ENCODE assay signal across 38 cellular contexts in genomic region chr14:95787941-95788340, GRCh38.
"Had no signal": no experiment of that assay in that cellular context is flagged by ENCODE, and none has a peak within 500 bp of the region (broad histone marks: within the 10 kb centered on the region; RNA-seq: fewer than 3 reads in every experiment).

No MANE protein-coding gene starts in this region.

- H3K9me3 Mint-ChIP-seq: activated naive CD4-positive, alpha-beta T cell treated with anti-CD3 and anti-CD28 coated beads for 36 hours; activated naive CD4-positive, alpha-beta T cell treated with anti-CD3 and anti-CD28 coated beads, Interleukin-2, amount 10 ng/mL, durations not matched to agents 7 days and 5 days; activated naive CD4-positive, alpha-beta T cell treated with anti-CD3 and anti-CD28 coated beads, Interleukin-2, amount 50 U/mL, for 24 hours; activated naive CD4-positive, alpha-beta T cell treated with anti-CD3 and anti-CD28 coated beads, Interleukin-2, amount 50 U/mL, for 72 hours; activated naive CD8-positive, alpha-beta T cell treated with anti-CD3 and anti-CD28 coated beads for 36 hours; activated naive CD8-positive, alpha-beta T cell treated with anti-CD3 and anti-CD28 coated beads, Interleukin-2, amount 10 ng/mL, durations not matched to agents 7 days and 5 days; activated naive CD8-positive, alpha-beta T cell treated with anti-CD3 and anti-CD28 coated beads, Interleukin-2, amount 50 U/mL, for 24 hours; activated T-cell treated with anti-CD3 and anti-CD28 coated beads, Interleukin-2, amount 50 U/mL, for 24 hours; activated T-cell treated with anti-CD3 and anti-CD28 coated beads, Interleukin-2, amount 50 U/mL, for 4 hours; activated T-cell treated with anti-CD3 and anti-CD28 coated beads, Interleukin-2, amount 50 U/mL, for 72 hours; activated T-helper 1 cell treated with anti-CD3 and anti-CD28 coated beads, Interleukin-12 subunit alpha, Interleukin-12 subunit beta, Interleukin-2, Interleukin-4 antibody, amounts not matched to agents 30 ng/mL and 10 ng/mL and 1 ng/mL, durations not matched to agents 14 hours and 24 hours and 36 hours; activated T-helper 2 cell treated with anti-CD3 and anti-CD28 coated beads, Interferon-gamma antibody, Interleukin-2, Interleukin-4, amounts not matched to agents 10 μg/mL and 5 μg/mL and 100 μg/mL, durations not matched to agents 14 hours and 24 hours and 36 hours; brain; central memory CD8-positive, alpha-beta T cell had no signal

- ATAC-seq: activated naive CD4-positive, alpha-beta T cell treated with anti-CD3 and anti-CD28 coated beads, Interleukin-2, amount 50 U/mL, for 72 hours; activated naive CD8-positive, alpha-beta T cell treated with anti-CD3 and anti-CD28 coated beads, Interleukin-2, amount 50 U/mL, for 24 hours; activated T-cell treated with anti-CD3 and anti-CD28 coated beads, Interleukin-2, amount 50 U/mL, for 4 hours; activated T-cell treated with anti-CD3 and anti-CD28 coated beads, Interleukin-2, amount 50 U/mL, for 72 hours; activated T-helper 17 cell treated with anti-CD3 and anti-CD28 coated beads, Interleukin-2, amount 50 U/mL, for 72 hours; body of pancreas had no signal

- DNase-seq: activated effector memory CD4-positive, alpha-beta T cell treated with anti-CD3 and anti-CD28 coated beads, Interleukin-2, amount 50 U/mL, for 16 hours; activated effector memory CD4-positive, alpha-beta T cell treated with Interleukin-2 at 50 U/mL for 16 hours; activated gamma-delta T cell; activated gamma-delta T cell treated with Interleukin-2 at 50 U/mL for 16 hours; activated naive CD4-positive, alpha-beta T cell; activated naive CD4-positive, alpha-beta T cell treated with anti-CD3 and anti-CD28 coated beads for 36 hours; activated naive CD4-positive, alpha-beta T cell treated with anti-CD3 and anti-CD28 coated beads, Interleukin-2, amount 10 ng/mL, durations not matched to agents 7 days and 5 days; activated naive CD4-positive, alpha-beta T cell treated with anti-CD3 and anti-CD28 coated beads, Interleukin-2, amount 50 U/mL, for 16 hours; activated naive CD4-positive, alpha-beta T cell treated with Interleukin-2 at 50 U/mL for 16 hours; activated naive CD8-positive, alpha-beta T cell treated with anti-CD3 and anti-CD28 coated beads for 36 hours; activated naive CD8-positive, alpha-beta T cell treated with anti-CD3 and anti-CD28 coated beads, Interleukin-2, amount 10 ng/mL, durations not matched to agents 7 days and 5 days; activated naive CD8-positive, alpha-beta T cell treated with anti-CD3 and anti-CD28 coated beads, Interleukin-2, amount 50 U/mL, for 24 hours; activated T-cell treated with anti-CD3 and anti-CD28 coated beads, Interleukin-2, amount 50 U/mL, for 1 hour; activated T-cell treated with anti-CD3 and anti-CD28 coated beads, Interleukin-2, amount 50 U/mL, for 24 hours; activated T-cell treated with anti-CD3 and anti-CD28 coated beads, Interleukin-2, amount 50 U/mL, for 4 hours; activated T-cell treated with anti-CD3 and anti-CD28 coated beads, Interleukin-2, amount 50 U/mL, for 48 hours; activated T-cell treated with anti-CD3 and anti-CD28 coated beads, Interleukin-2, amount 50 U/mL, for 72 hours; adrenal gland; amniotic stem cell; amygdala; anterior cingulate cortex; aorta; body of pancreas; brain microvascular endothelial cell; caudate nucleus; central memory CD4-positive, alpha-beta T cell; cerebellar nuclear complex had no signal

- H3K27ac ChIP-seq: adrenal gland, ascending aorta, body of pancreas, brain microvascular endothelial cell, breast epithelium, cardiac muscle cell had no signal

- H3K4me3 Mint-ChIP-seq: activated naive CD4-positive, alpha-beta T cell treated with anti-CD3 and anti-CD28 coated beads for 36 hours; activated naive CD4-positive, alpha-beta T cell treated with anti-CD3 and anti-CD28 coated beads, Interleukin-2, amount 10 ng/mL, durations not matched to agents 7 days and 5 days; activated naive CD4-positive, alpha-beta T cell treated with anti-CD3 and anti-CD28 coated beads, Interleukin-2, amount 50 U/mL, for 24 hours; activated naive CD8-positive, alpha-beta T cell; activated naive CD8-positive, alpha-beta T cell treated with anti-CD3 and anti-CD28 coated beads for 36 hours; activated naive CD8-positive, alpha-beta T cell treated with anti-CD3 and anti-CD28 coated beads, Interleukin-2, amount 10 ng/mL, durations not matched to agents 7 days and 5 days; activated naive CD8-positive, alpha-beta T cell treated with anti-CD3 and anti-CD28 coated beads, Interleukin-2, amount 50 U/mL, for 24 hours; activated T-cell treated with anti-CD3 and anti-CD28 coated beads, Interleukin-2, amount 50 U/mL, for 24 hours; activated T-cell treated with anti-CD3 and anti-CD28 coated beads, Interleukin-2, amount 50 U/mL, for 4 hours; activated T-cell treated with anti-CD3 and anti-CD28 coated beads, Interleukin-2, amount 50 U/mL, for 72 hours; activated T-helper 1 cell treated with anti-CD3 and anti-CD28 coated beads, Interleukin-12 subunit alpha, Interleukin-12 subunit beta, Interleukin-2, Interleukin-4 antibody, amounts not matched to agents 30 ng/mL and 10 ng/mL and 1 ng/mL, durations not matched to agents 14 hours and 24 hours and 36 hours; activated T-helper 17 cell treated with anti-CD3 and anti-CD28 coated beads, Interleukin-2, amount 50 U/mL, for 72 hours; brain; central memory CD8-positive, alpha-beta T cell had no signal

- H3K27me3 ChIP-seq: adrenal gland, ascending aorta, body of pancreas, brain microvascular endothelial cell had no signal

- H3K36me3 ChIP-seq: adrenal gland, ascending aorta, brain microvascular endothelial cell, breast epithelium, cardiac muscle cell had no signal

- H3K36me3 Mint-ChIP-seq: activated naive CD4-positive, alpha-beta T cell treated with anti-CD3 and anti-CD28 coated beads, Interleukin-2, amount 10 ng/mL, durations not matched to agents 7 days and 5 days; activated naive CD4-positive, alpha-beta T cell treated with anti-CD3 and anti-CD28 coated beads, Interleukin-2, amount 50 U/mL, for 24 hours; activated naive CD4-positive, alpha-beta T cell treated with anti-CD3 and anti-CD28 coated beads, Interleukin-2, amount 50 U/mL, for 72 hours; activated naive CD8-positive, alpha-beta T cell; activated naive CD8-positive, alpha-beta T cell treated with anti-CD3 and anti-CD28 coated beads for 36 hours; activated naive CD8-positive, alpha-beta T cell treated with anti-CD3 and anti-CD28 coated beads, Interleukin-2, amount 10 ng/mL, durations not matched to agents 7 days and 5 days; brain had no signal

- H3K4me3 ChIP-seq: adrenal gland, ascending aorta, body of pancreas, breast epithelium, cardiac muscle cell had no signal

- H3K27ac Mint-ChIP-seq: activated naive CD4-positive, alpha-beta T cell treated with anti-CD3 and anti-CD28 coated beads for 36 hours; activated naive CD4-positive, alpha-beta T cell treated with anti-CD3 and anti-CD28 coated beads, Interleukin-2, amount 10 ng/mL, durations not matched to agents 7 days and 5 days; activated naive CD4-positive, alpha-beta T cell treated with anti-CD3 and anti-CD28 coated beads, Interleukin-2, amount 50 U/mL, for 24 hours; activated naive CD4-positive, alpha-beta T cell treated with anti-CD3 and anti-CD28 coated beads, Interleukin-2, amount 50 U/mL, for 72 hours; activated naive CD8-positive, alpha-beta T cell; activated naive CD8-positive, alpha-beta T cell treated with anti-CD3 and anti-CD28 coated beads for 36 hours; activated naive CD8-positive, alpha-beta T cell treated with anti-CD3 and anti-CD28 coated beads, Interleukin-2, amount 10 ng/mL, durations not matched to agents 7 days and 5 days; activated naive CD8-positive, alpha-beta T cell treated with anti-CD3 and anti-CD28 coated beads, Interleukin-2, amount 50 U/mL, for 24 hours; activated T-cell treated with anti-CD3 and anti-CD28 coated beads, Interleukin-2, amount 50 U/mL, for 24 hours; activated T-cell treated with anti-CD3 and anti-CD28 coated beads, Interleukin-2, amount 50 U/mL, for 72 hours; activated T-helper 1 cell treated with anti-CD3 and anti-CD28 coated beads, Interleukin-12 subunit alpha, Interleukin-12 subunit beta, Interleukin-2, Interleukin-4 antibody, amounts not matched to agents 30 ng/mL and 10 ng/mL and 1 ng/mL, durations not matched to agents 14 hours and 24 hours and 36 hours; activated T-helper 17 cell treated with anti-CD3 and anti-CD28 coated beads, Interleukin-2, amount 50 U/mL, for 72 hours; activated T-helper 2 cell treated with anti-CD3 and anti-CD28 coated beads, Interferon-gamma antibody, Interleukin-2, Interleukin-4, amounts not matched to agents 10 μg/mL and 5 μg/mL and 100 μg/mL, durations not matched to agents 14 hours and 24 hours and 36 hours; brain had no signal

- H3K9me3 ChIP-seq: adrenal gland, ascending aorta, body of pancreas, breast epithelium had no signal

- H3K27me3 Mint-ChIP-seq: activated naive CD8-positive, alpha-beta T cell treated with anti-CD3 and anti-CD28 coated beads, Interleukin-2, amount 10 ng/mL, durations not matched to agents 7 days and 5 days had no signal

- H3K4me1 Mint-ChIP-seq: activated naive CD4-positive, alpha-beta T cell treated with anti-CD3 and anti-CD28 coated beads, Interleukin-2, amount 10 ng/mL, durations not matched to agents 7 days and 5 days; activated naive CD4-positive, alpha-beta T cell treated with anti-CD3 and anti-CD28 coated beads, Interleukin-2, amount 50 U/mL, for 24 hours; activated naive CD8-positive, alpha-beta T cell treated with anti-CD3 and anti-CD28 coated beads for 36 hours; activated naive CD8-positive, alpha-beta T cell treated with anti-CD3 and anti-CD28 coated beads, Interleukin-2, amount 10 ng/mL, durations not matched to agents 7 days and 5 days; activated naive CD8-positive, alpha-beta T cell treated with anti-CD3 and anti-CD28 coated beads, Interleukin-2, amount 50 U/mL, for 24 hours; activated T-helper 17 cell treated with anti-CD3 and anti-CD28 coated beads, Interleukin-2, amount 50 U/mL, for 72 hours; brain; central memory CD8-positive, alpha-beta T cell had no signal

- H3K4me1 ChIP-seq: adrenal gland, ascending aorta, body of pancreas, breast epithelium had no signal
